8 cellular contexts compared by ENCODE assay signal in the genomic region with DNA sequence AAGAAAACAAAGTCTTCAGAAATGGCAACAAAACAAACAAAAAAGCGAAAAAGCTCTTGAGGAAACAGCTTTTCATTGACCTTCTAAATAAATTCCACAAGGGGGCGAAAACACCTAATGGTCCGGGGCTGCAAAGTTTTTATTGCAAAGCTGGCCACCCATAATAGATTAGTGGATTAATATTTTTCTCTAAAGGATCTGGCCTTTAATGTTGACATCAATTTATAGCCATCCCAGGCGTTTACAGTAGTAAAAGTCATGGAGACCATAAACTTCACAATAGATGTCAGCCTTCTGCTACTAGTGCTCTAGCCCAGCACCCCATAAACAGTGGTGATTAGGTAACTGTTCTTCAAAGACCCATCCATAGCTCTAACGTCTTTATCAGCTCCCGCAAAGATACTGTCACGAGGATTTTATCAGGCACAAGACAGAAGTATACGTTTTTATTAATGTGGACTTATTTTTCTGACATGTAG. TPM values are rescaled to one million over a fixed set of nuclear protein-coding genes. Genes with fewer than 3 reads are reported as not detected.
DNase-seq lines count a peak whose midpoint lies in the region; ATAC-seq and TF ChIP-seq lines count a peak whose summit lies in the region.

No MANE protein-coding gene starts in this region.

- DNase-seq in AML-193 (lab: John Stamatoyannopoulos, UW) (peak; percentile 89 to 95), NCI-H526 (lab: John Stamatoyannopoulos, UW) (peak; percentile 23 to 67), ascending aorta (ENCODE audit: low spot score in 2 of 2) (no peak), iPS-NIHi11 (ENCODE audit: low spot score) (peak; percentile 24)
- DNase-seq in stimulated activated naive CD8-positive, alpha-beta T cell treated with anti-CD3 and anti-CD28 coated beads, Interleukin-15, amount 100 ng/mL, for 72 hours, result peak in 1 of 2 donors; percentile 28
- no peak for DNase-seq in activated T-helper 1 cell treated with anti-CD3 and anti-CD28 coated beads, Interleukin-12 subunit alpha, Interleukin-12 subunit beta, Interleukin-2, Interleukin-4 antibody, amounts not matched to agents 30 ng/mL and 10 ng/mL and 1 ng/mL, durations not matched to agents 14 hours and 24 hours and 36 hours (ENCODE audit: low spot score)

- peaks cover 14% of the 10 kb centered on the region for H3K36me3 Mint-ChIP-seq in activated T-helper 1 cell treated with anti-CD3 and anti-CD28 coated beads, Interleukin-12 subunit alpha, Interleukin-12 subunit beta, Interleukin-2, Interleukin-4 antibody, amounts not matched to agents 30 ng/mL and 10 ng/mL and 1 ng/mL, durations not matched to agents 14 hours and 24 hours and 36 hours (ENCODE audit: low read depth)

- no peaks in the 10 kb centered on the region for H3K27me3 Mint-ChIP-seq in stimulated activated naive CD8-positive, alpha-beta T cell treated with anti-CD3 and anti-CD28 coated beads, Interleukin-15, amount 100 ng/mL, for 72 hours
- peaks cover 2% of the 10 kb centered on the region for H3K27me3 Mint-ChIP-seq in activated T-helper 1 cell treated with anti-CD3 and anti-CD28 coated beads, Interleukin-12 subunit alpha, Interleukin-12 subunit beta, Interleukin-2, Interleukin-4 antibody, amounts not matched to agents 30 ng/mL and 10 ng/mL and 1 ng/mL, durations not matched to agents 14 hours and 24 hours and 36 hours (ENCODE audit: insufficient read depth)

- ATAC-seq in stimulated activated naive CD8-positive, alpha-beta T cell treated with anti-CD3 and anti-CD28 coated beads, Interleukin-15, amount 100 ng/mL, for 72 hours, result no peak
- ATAC-seq in GM21390 (IDR thresholded peaks at IDR 0.05; ENCODE audit: unreplicated experiment), result no peak

- H3K4me1 ChIP-seq in ascending aorta, result peaks cover 0 to 15% of the 10 kb centered on the region in 2 donors

- H3K27ac ChIP-seq in ascending aorta, result peak overlapping the region; percentile 67 to 92

- peak overlapping the region; percentile 63 to 92 for H3K4me3 Mint-ChIP-seq in stimulated activated naive CD8-positive, alpha-beta T cell treated with anti-CD3 and anti-CD28 coated beads, Interleukin-15, amount 100 ng/mL, for 72 hours
- no peak overlapping the region for H3K4me3 Mint-ChIP-seq in activated T-helper 1 cell treated with anti-CD3 and anti-CD28 coated beads, Interleukin-12 subunit alpha, Interleukin-12 subunit beta, Interleukin-2, Interleukin-4 antibody, amounts not matched to agents 30 ng/mL and 10 ng/mL and 1 ng/mL, durations not matched to agents 14 hours and 24 hours and 36 hours

- H3K36me3 ChIP-seq in ascending aorta, result peaks cover 0 to 14% of the 10 kb centered on the region in 2 donors

- TF ChIP-seq CTCF in GM12874 (IDR thresholded peaks at IDR 0.05; ENCODE audit: insufficient read depth, low read depth, low read length) (peak; percentile 42; the same call in 1 of the 2 replicates), ascending aorta (IDR thresholded peaks at IDR 0.05) (peak; percentile 44 to 76 (median 66))

- intact Hi-C loops in ascending aorta (cut with DNase I), result loop anchor here (5.0 to 10.0 kb wide), 11 partner anchors 237 to 1615 kb away; partner anchors contain the start of gene REPS1
- intact Hi-C loops in activated T-helper 1 cell treated with anti-CD3 and anti-CD28 coated beads, Interleukin-12 subunit alpha, Interleukin-12 subunit beta, Interleukin-2, Interleukin-4 antibody, amounts not matched to agents 30 ng/mL and 10 ng/mL and 1 ng/mL, durations not matched to agents 14 hours and 24 hours and 36 hours (cut with micrococcal nuclease), result loop anchor here (2.0 to 10.0 kb wide), 6 partner anchors 528 to 1551 kb away; no protein-coding TSS in a partner anchor

- H3K9me3 ChIP-seq in ascending aorta, result no peaks in the 10 kb centered on the region

- H3K27me3 ChIP-seq in ascending aorta, result no peaks in the 10 kb centered on the region

- peak overlapping the region in 1 of 2 donors; percentile 83 for H3K27ac Mint-ChIP-seq in stimulated activated naive CD8-positive, alpha-beta T cell treated with anti-CD3 and anti-CD28 coated beads, Interleukin-15, amount 100 ng/mL, for 72 hours
- H3K27ac Mint-ChIP-seq in activated T-helper 1 cell treated with anti-CD3 and anti-CD28 coated beads, Interleukin-12 subunit alpha, Interleukin-12 subunit beta, Interleukin-2, Interleukin-4 antibody, amounts not matched to agents 30 ng/mL and 10 ng/mL and 1 ng/mL, durations not matched to agents 14 hours and 24 hours and 36 hours, result no peak overlapping the region

- peak overlapping the region; percentile 69 to 75 for H3K4me3 ChIP-seq in ascending aorta

- H3K4me1 Mint-ChIP-seq in stimulated activated naive CD8-positive, alpha-beta T cell treated with anti-CD3 and anti-CD28 coated beads, Interleukin-15, amount 100 ng/mL, for 72 hours, result peaks cover 39% of the 10 kb centered on the region
- H3K4me1 Mint-ChIP-seq in activated T-helper 1 cell treated with anti-CD3 and anti-CD28 coated beads, Interleukin-12 subunit alpha, Interleukin-12 subunit beta, Interleukin-2, Interleukin-4 antibody, amounts not matched to agents 30 ng/mL and 10 ng/mL and 1 ng/mL, durations not matched to agents 14 hours and 24 hours and 36 hours (ENCODE audit: low read depth), result peaks cover 38% of the 10 kb centered on the region

- no peaks in the 10 kb centered on the region for H3K9me3 Mint-ChIP-seq in stimulated activated naive CD8-positive, alpha-beta T cell treated with anti-CD3 and anti-CD28 coated beads, Interleukin-15, amount 100 ng/mL, for 72 hours
- H3K9me3 Mint-ChIP-seq in activated T-helper 1 cell treated with anti-CD3 and anti-CD28 coated beads, Interleukin-12 subunit alpha, Interleukin-12 subunit beta, Interleukin-2, Interleukin-4 antibody, amounts not matched to agents 30 ng/mL and 10 ng/mL and 1 ng/mL, durations not matched to agents 14 hours and 24 hours and 36 hours, result no peaks in the 10 kb centered on the region

RNA-seq across cellular contexts. Expression of gene CITED2, which starts 4.8 kb away (rescaled TPM):
- 147 TPM for total RNA-seq in ascending aorta
- 72.5 and 73.7 TPM in 2 replicates for total RNA-seq in activated T-helper 1 cell treated with anti-CD3 and anti-CD28 coated beads, Interleukin-12 subunit alpha, Interleukin-12 subunit beta, Interleukin-2, Interleukin-4 antibody, amounts not matched to agents 30 ng/mL and 10 ng/mL and 1 ng/mL, durations not matched to agents 14 hours and 24 hours and 36 hours

Comparison
In these comparisons a context has a peak if more than half of its experiments do, and no peak if none do; other contexts are left out.
1. DNase-seq: peak in AML-193 (2 of 2), NCI-H526 (2 of 2) and iPS-NIHi11 (single experiment); none in ascending aorta (0 of 2) and activated T-helper 1 cell treated with anti-CD3 and anti-CD28 coated beads, Interleukin-12 subunit alpha, Interleukin-12 subunit beta, Interleukin-2, Interleukin-4 antibody, amounts not matched to agents 30 ng/mL and 10 ng/mL and 1 ng/mL, durations not matched to agents 14 hours and 24 hours and 36 hours (single experiment).